26 cellular contexts compared by ENCODE assay signal in genomic region chr11:61110255-61111059, GRCh38.
DNase-seq lines count a peak whose midpoint lies in the region; ATAC-seq lines count a peak whose summit lies in the region.
"Had no signal": no experiment of that assay in that cellular context is flagged by ENCODE, and none has a peak within 500 bp of the region (broad histone marks: within the 10 kb centered on the region; RNA-seq: fewer than 3 reads in every experiment).

No MANE protein-coding gene starts in this region.

- ATAC-seq in activated naive CD8-positive, alpha-beta T cell treated with anti-CD3 and anti-CD28 coated beads, Interleukin-2, amount 50 U/mL, for 24 hours, result no peak
- peak; percentile 33 for ATAC-seq in stimulated activated effector memory CD8-positive, alpha-beta T cell treated with anti-CD3 and anti-CD28 coated beads, Interleukin-12 subunit alpha, Interleukin-12 subunit beta, amount 100 ng/mL, for 72 hours
- no peak for ATAC-seq in GM18867 (IDR thresholded peaks at IDR 0.05; ENCODE audit: unreplicated experiment)
- ATAC-seq: right lobe of liver, Right ventricle myocardium inferior had no signal

- peaks cover 70% of the 10 kb centered on the region for H3K36me3 Mint-ChIP-seq in T-helper 1 cell treated with Interleukin-12 subunit alpha and Interleukin-12 subunit beta and Interleukin-4 antibody, amounts not matched to agents 30 μg/mL and 1 μg/mL, for 36 hours (ENCODE audit: low read depth)
- H3K36me3 Mint-ChIP-seq in activated naive CD8-positive, alpha-beta T cell treated with anti-CD3 and anti-CD28 coated beads, Interleukin-2, amount 50 U/mL, for 24 hours (ENCODE audit: low read depth), result peaks cover 65% of the 10 kb centered on the region
- peaks cover 87% of the 10 kb centered on the region for H3K36me3 Mint-ChIP-seq in stimulated activated effector memory CD8-positive, alpha-beta T cell treated with anti-CD3 and anti-CD28 coated beads, Interleukin-12 subunit alpha, Interleukin-12 subunit beta, amount 100 ng/mL, for 72 hours

- peaks cover 89% of the 10 kb centered on the region for H3K4me1 Mint-ChIP-seq in T-helper 1 cell treated with Interleukin-12 subunit alpha and Interleukin-12 subunit beta and Interleukin-4 antibody, amounts not matched to agents 30 μg/mL and 1 μg/mL, for 36 hours (ENCODE audit: low read depth)
- H3K4me1 Mint-ChIP-seq in activated naive CD8-positive, alpha-beta T cell treated with anti-CD3 and anti-CD28 coated beads, Interleukin-2, amount 50 U/mL, for 24 hours, result peaks cover 97% of the 10 kb centered on the region
- peaks cover 84% of the 10 kb centered on the region for H3K4me1 Mint-ChIP-seq in stimulated activated effector memory CD8-positive, alpha-beta T cell treated with anti-CD3 and anti-CD28 coated beads, Interleukin-12 subunit alpha, Interleukin-12 subunit beta, amount 100 ng/mL, for 72 hours

- H3K27me3 Mint-ChIP-seq in T-helper 1 cell treated with Interleukin-12 subunit alpha and Interleukin-12 subunit beta and Interleukin-4 antibody, amounts not matched to agents 30 μg/mL and 1 μg/mL, for 36 hours (ENCODE audit: low read depth), result no peaks in the 10 kb centered on the region
- no peaks in the 10 kb centered on the region for H3K27me3 Mint-ChIP-seq in activated naive CD8-positive, alpha-beta T cell treated with anti-CD3 and anti-CD28 coated beads, Interleukin-2, amount 50 U/mL, for 24 hours

- H3K27ac Mint-ChIP-seq in T-helper 1 cell treated with Interleukin-12 subunit alpha and Interleukin-12 subunit beta and Interleukin-4 antibody, amounts not matched to agents 30 μg/mL and 1 μg/mL, for 36 hours, result peak overlapping the region; percentile 82
- H3K27ac Mint-ChIP-seq in activated naive CD8-positive, alpha-beta T cell treated with anti-CD3 and anti-CD28 coated beads, Interleukin-2, amount 50 U/mL, for 24 hours, result peak overlapping the region; percentile 98
- H3K27ac Mint-ChIP-seq in stimulated activated effector memory CD8-positive, alpha-beta T cell treated with anti-CD3 and anti-CD28 coated beads, Interleukin-12 subunit alpha, Interleukin-12 subunit beta, amount 100 ng/mL, for 72 hours, result peak overlapping the region; percentile 95

- peak overlapping the region; percentile 8 for H3K4me3 Mint-ChIP-seq in T-helper 1 cell treated with Interleukin-12 subunit alpha and Interleukin-12 subunit beta and Interleukin-4 antibody, amounts not matched to agents 30 μg/mL and 1 μg/mL, for 36 hours
- H3K4me3 Mint-ChIP-seq in activated naive CD8-positive, alpha-beta T cell treated with anti-CD3 and anti-CD28 coated beads, Interleukin-2, amount 50 U/mL, for 24 hours, result peak overlapping the region; percentile 10
- peak overlapping the region; percentile 76 for H3K4me3 Mint-ChIP-seq in stimulated activated effector memory CD8-positive, alpha-beta T cell treated with anti-CD3 and anti-CD28 coated beads, Interleukin-12 subunit alpha, Interleukin-12 subunit beta, amount 100 ng/mL, for 72 hours
- H3K4me3 Mint-ChIP-seq: nephron had no signal

- peak; percentile 63 for DNase-seq in activated effector memory CD4-positive, alpha-beta T cell treated with anti-CD3 and anti-CD28 coated beads, Interleukin-2, amount 50 U/mL, for 16 hours
- DNase-seq in activated effector memory CD4-positive, alpha-beta T cell treated with Interleukin-2 at 50 U/mL for 16 hours, result no peak
- DNase-seq in activated naive CD8-positive, alpha-beta T cell treated with anti-CD3 and anti-CD28 coated beads, Interleukin-2, amount 50 U/mL, for 24 hours, result no peak
- no peak for DNase-seq in stimulated activated effector memory CD8-positive, alpha-beta T cell treated with anti-CD3 and anti-CD28 coated beads, Interleukin-12 subunit alpha, Interleukin-12 subunit beta, amount 100 ng/mL, for 72 hours (ENCODE audit: low spot score in 2 of 2)
- DNase-seq in HuH-7 (ENCODE audit: low spot score) (no peak), HUDEP-2 (lab: John Stamatoyannopoulos, UW; ENCODE audit: unreplicated experiment in 76 of 76) (no peak)
- DNase-seq: activated CD4-positive, alpha-beta T cell treated with anti-CD3 and anti-CD28 coated beads, Interleukin-2, amount 50 U/mL, for 1 hour; anterior cingulate cortex; DMS153; foreskin melanocyte; GOT3; hippocampal formation; left ventricle myocardium inferior; NCI-H1105; NCI-H2029 treated with DMSO at 0.1 percent for 48 hours; NCI-H345; NCI-H774; OCI-M1; ovary; SW 1271; uterus had no signal

- no peaks in the 10 kb centered on the region for H3K9me3 Mint-ChIP-seq in T-helper 1 cell treated with Interleukin-12 subunit alpha and Interleukin-12 subunit beta and Interleukin-4 antibody, amounts not matched to agents 30 μg/mL and 1 μg/mL, for 36 hours
- no peaks in the 10 kb centered on the region for H3K9me3 Mint-ChIP-seq in activated naive CD8-positive, alpha-beta T cell treated with anti-CD3 and anti-CD28 coated beads, Interleukin-2, amount 50 U/mL, for 24 hours
- H3K9me3 Mint-ChIP-seq in stimulated activated effector memory CD8-positive, alpha-beta T cell treated with anti-CD3 and anti-CD28 coated beads, Interleukin-12 subunit alpha, Interleukin-12 subunit beta, amount 100 ng/mL, for 72 hours, result no peaks in the 10 kb centered on the region
- H3K9me3 Mint-ChIP-seq: nephron had no signal

Comparison
In these comparisons a context has a peak if more than half of its experiments do, and no peak if none do; other contexts are left out.
1. H3K4me3 Mint-ChIP-seq: peak in every context shown above with its lines; median percentile 76 in stimulated activated effector memory CD8-positive, alpha-beta T cell treated with anti-CD3 and anti-CD28 coated beads, Interleukin-12 subunit alpha, Interleukin-12 subunit beta, amount 100 ng/mL, for 72 hours; 10 in activated naive CD8-positive, alpha-beta T cell treated with anti-CD3 and anti-CD28 coated beads, Interleukin-2, amount 50 U/mL, for 24 hours; 8 in T-helper 1 cell treated with Interleukin-12 subunit alpha and Interleukin-12 subunit beta and Interleukin-4 antibody, amounts not matched to agents 30 μg/mL and 1 μg/mL, for 36 hours.